In the genomic region with DNA sequence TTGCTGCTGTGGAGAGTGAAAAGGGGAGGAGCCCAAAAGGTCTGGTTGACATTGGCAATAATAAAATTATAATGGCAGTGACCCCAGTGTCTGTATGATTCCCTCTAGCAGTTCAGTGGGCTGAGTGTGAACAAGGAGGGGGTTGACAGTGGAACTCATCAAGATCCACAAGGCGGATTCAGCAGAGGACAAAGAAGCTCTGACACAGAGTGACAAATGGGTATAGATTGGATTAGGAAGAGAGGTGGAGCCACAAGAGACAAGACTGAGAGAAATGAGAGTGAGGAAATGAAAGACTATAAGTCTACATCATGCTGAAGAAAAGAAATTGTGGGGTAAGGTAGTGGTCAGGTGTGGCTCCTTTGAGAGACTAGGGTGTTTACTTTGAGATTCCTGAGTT, we compare ENCODE assay signal across 3 cellular contexts.
TF ChIP-seq lines count a peak whose summit lies in the region.

No MANE protein-coding gene starts in this region.

TF ChIP-seq in GM23338, 12 proteins besides CTCF, POLR2A, EP300 and RAD21:
- TF ChIP-seq EZH2 (IDR thresholded peaks at IDR 0.05; ENCODE audit: low read depth, unreplicated experiment), result no peak
- TF ChIP-seq ZNF331 (CRISPR knock-in tag; IDR thresholded peaks at IDR 0.05; ENCODE audit: low read depth), result no peak
- TF ChIP-seq JUNB (IDR thresholded peaks at IDR 0.05; ENCODE audit: unreplicated experiment), result no peak
- TF ChIP-seq, protein P1, sequence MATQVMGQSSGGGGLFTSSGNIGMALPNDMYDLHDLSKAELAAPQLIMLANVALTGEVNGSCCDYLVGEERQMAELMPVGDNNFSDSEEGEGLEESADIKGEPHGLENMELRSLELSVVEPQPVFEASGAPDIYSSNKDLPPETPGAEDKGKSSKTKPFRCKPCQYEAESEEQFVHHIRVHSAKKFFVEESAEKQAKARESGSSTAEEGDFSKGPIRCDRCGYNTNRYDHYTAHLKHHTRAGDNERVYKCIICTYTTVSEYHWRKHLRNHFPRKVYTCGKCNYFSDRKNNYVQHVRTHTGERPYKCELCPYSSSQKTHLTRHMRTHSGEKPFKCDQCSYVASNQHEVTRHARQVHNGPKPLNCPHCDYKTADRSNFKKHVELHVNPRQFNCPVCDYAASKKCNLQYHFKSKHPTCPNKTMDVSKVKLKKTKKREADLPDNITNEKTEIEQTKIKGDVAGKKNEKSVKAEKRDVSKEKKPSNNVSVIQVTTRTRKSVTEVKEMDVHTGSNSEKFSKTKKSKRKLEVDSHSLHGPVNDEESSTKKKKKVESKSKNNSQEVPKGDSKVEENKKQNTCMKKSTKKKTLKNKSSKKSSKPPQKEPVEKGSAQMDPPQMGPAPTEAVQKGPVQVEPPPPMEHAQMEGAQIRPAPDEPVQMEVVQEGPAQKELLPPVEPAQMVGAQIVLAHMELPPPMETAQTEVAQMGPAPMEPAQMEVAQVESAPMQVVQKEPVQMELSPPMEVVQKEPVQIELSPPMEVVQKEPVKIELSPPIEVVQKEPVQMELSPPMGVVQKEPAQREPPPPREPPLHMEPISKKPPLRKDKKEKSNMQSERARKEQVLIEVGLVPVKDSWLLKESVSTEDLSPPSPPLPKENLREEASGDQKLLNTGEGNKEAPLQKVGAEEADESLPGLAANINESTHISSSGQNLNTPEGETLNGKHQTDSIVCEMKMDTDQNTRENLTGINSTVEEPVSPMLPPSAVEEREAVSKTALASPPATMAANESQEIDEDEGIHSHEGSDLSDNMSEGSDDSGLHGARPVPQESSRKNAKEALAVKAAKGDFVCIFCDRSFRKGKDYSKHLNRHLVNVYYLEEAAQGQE (IDR thresholded peaks at IDR 0.05; ENCODE audit: unreplicated experiment), result no peak
- TF ChIP-seq ZNF114 (CRISPR knock-in tag; IDR thresholded peaks at IDR 0.05), result no peak
- TF ChIP-seq EZH2phosphoT487 (IDR thresholded peaks at IDR 0.05; ENCODE audit: unreplicated experiment), result no peak
- TF ChIP-seq, protein P2, sequence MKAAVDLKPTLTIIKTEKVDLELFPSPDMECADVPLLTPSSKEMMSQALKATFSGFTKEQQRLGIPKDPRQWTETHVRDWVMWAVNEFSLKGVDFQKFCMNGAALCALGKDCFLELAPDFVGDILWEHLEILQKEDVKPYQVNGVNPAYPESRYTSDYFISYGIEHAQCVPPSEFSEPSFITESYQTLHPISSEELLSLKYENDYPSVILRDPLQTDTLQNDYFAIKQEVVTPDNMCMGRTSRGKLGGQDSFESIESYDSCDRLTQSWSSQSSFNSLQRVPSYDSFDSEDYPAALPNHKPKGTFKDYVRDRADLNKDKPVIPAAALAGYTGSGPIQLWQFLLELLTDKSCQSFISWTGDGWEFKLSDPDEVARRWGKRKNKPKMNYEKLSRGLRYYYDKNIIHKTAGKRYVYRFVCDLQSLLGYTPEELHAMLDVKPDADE (IDR thresholded peaks at IDR 0.05), result no peak
- TF ChIP-seq POLR2AphosphoS5 (IDR thresholded peaks at IDR 0.05; ENCODE audit: low read depth), result no peak
- TF ChIP-seq NANOG (IDR thresholded peaks at IDR 0.05; ENCODE audit: borderline replicate concordance), result no peak
- TF ChIP-seq CREB1 (CRISPR knock-in tag; IDR thresholded peaks at IDR 0.05; ENCODE audit: low read depth), result no peak

TF ChIP-seq in IMR-90, 13 proteins besides CTCF, POLR2A, EP300 and RAD21:
- TF ChIP-seq BHLHE40 (IDR thresholded peaks at IDR 0.05; ENCODE audit: low read depth, low read length) (no peak), MAZ (IDR thresholded peaks at IDR 0.05; ENCODE audit: borderline replicate concordance, low read depth, low read length) (no peak), FOS (IDR thresholded peaks at IDR 0.05; ENCODE audit: low read depth, low read length) (no peak), MAFK (IDR thresholded peaks at IDR 0.05; ENCODE audit: low read depth, low read length) (no peak), NFE2L2 (IDR thresholded peaks at IDR 0.05; ENCODE audit: low read depth, low read length) (no peak), MXI1 (IDR thresholded peaks at IDR 0.05; ENCODE audit: borderline replicate concordance, low read depth, low read length) (no peak), SMC3 (IDR thresholded peaks at IDR 0.05; ENCODE audit: low read depth, low read length) (no peak), CEBPB (IDR thresholded peaks at IDR 0.05; ENCODE audit: low read depth, low read length) (no peak), RCOR1 (IDR thresholded peaks at IDR 0.05; ENCODE audit: insufficient replicate concordance, low read length) (no peak), RFX5 (IDR thresholded peaks at IDR 0.05; ENCODE audit: low read depth, low read length) (no peak), CHD1 (IDR thresholded peaks at IDR 0.05; ENCODE audit: low read depth, low read length) (no peak)
- TF ChIP-seq, protein P3, sequence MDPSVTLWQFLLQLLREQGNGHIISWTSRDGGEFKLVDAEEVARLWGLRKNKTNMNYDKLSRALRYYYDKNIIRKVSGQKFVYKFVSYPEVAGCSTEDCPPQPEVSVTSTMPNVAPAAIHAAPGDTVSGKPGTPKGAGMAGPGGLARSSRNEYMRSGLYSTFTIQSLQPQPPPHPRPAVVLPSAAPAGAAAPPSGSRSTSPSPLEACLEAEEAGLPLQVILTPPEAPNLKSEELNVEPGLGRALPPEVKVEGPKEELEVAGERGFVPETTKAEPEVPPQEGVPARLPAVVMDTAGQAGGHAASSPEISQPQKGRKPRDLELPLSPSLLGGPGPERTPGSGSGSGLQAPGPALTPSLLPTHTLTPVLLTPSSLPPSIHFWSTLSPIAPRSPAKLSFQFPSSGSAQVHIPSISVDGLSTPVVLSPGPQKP (IDR thresholded peaks at IDR 0.05; ENCODE audit: borderline replicate concordance, low read depth, low read length), result no peak
- TF ChIP-seq, protein P4, sequence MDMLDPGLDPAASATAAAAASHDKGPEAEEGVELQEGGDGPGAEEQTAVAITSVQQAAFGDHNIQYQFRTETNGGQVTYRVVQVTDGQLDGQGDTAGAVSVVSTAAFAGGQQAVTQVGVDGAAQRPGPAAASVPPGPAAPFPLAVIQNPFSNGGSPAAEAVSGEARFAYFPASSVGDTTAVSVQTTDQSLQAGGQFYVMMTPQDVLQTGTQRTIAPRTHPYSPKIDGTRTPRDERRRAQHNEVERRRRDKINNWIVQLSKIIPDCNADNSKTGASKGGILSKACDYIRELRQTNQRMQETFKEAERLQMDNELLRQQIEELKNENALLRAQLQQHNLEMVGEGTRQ (IDR thresholded peaks at IDR 0.05; ENCODE audit: low read depth, low read length), result no peak

TF ChIP-seq in H1, 55 proteins besides CTCF, POLR2A, EP300 and RAD21:
- no peak for TF ChIP-seq JUND (IDR thresholded peaks at IDR 0.05; ENCODE audit: low read length)
- no peak for TF ChIP-seq SP4 (IDR thresholded peaks at IDR 0.05; ENCODE audit: low read length)
- no peak for TF ChIP-seq JUN (IDR thresholded peaks at IDR 0.05; ENCODE audit: low read depth, low read length)
- TF ChIP-seq, protein P4 (IDR thresholded peaks at IDR 0.05; ENCODE audit: low read length), result no peak
- no peak for TF ChIP-seq RFX5 (IDR thresholded peaks at IDR 0.05; ENCODE audit: borderline replicate concordance, low read depth, low read length)
- TF ChIP-seq CHD1 (IDR thresholded peaks at IDR 0.05; ENCODE audit: low read depth, low read length), result no peak
- no peak for TF ChIP-seq SRF (IDR thresholded peaks at IDR 0.05; ENCODE audit: low read depth, low read length)
- TF ChIP-seq SP1 (IDR thresholded peaks at IDR 0.05; ENCODE audit: low read depth, low read length), result no peak
- TF ChIP-seq TAF7 (optimal IDR thresholded peaks at IDR 0.05; ENCODE audit: borderline replicate concordance, low read depth, low read length), result no peak
- TF ChIP-seq, protein P5, sequence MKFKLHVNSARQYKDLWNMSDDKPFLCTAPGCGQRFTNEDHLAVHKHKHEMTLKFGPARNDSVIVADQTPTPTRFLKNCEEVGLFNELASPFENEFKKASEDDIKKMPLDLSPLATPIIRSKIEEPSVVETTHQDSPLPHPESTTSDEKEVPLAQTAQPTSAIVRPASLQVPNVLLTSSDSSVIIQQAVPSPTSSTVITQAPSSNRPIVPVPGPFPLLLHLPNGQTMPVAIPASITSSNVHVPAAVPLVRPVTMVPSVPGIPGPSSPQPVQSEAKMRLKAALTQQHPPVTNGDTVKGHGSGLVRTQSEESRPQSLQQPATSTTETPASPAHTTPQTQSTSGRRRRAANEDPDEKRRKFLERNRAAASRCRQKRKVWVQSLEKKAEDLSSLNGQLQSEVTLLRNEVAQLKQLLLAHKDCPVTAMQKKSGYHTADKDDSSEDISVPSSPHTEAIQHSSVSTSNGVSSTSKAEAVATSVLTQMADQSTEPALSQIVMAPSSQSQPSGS (IDR thresholded peaks at IDR 0.05; ENCODE audit: low read length), result no peak
- no peak for TF ChIP-seq BACH1 (IDR thresholded peaks at IDR 0.05; ENCODE audit: low read length)
- no peak for TF ChIP-seq HDAC6 (IDR thresholded peaks at IDR 0.05; ENCODE audit: low read depth, low read length)
- no peak for TF ChIP-seq SAP30 (IDR thresholded peaks at IDR 0.05; ENCODE audit: insufficient read depth, insufficient replicate concordance, low read length)
- no peak for TF ChIP-seq SIN3A (conservative IDR thresholded peaks at IDR 0.05 in 1 of 2, IDR thresholded peaks at IDR 0.05 in 1 of 2; ENCODE audit: low read depth in 1 of 2, low read length in 2 of 2)
- TF ChIP-seq EZH2 (IDR thresholded peaks at IDR 0.05; ENCODE audit: low read depth, low read length, severe bottlenecking), result no peak
